8 cellular contexts compared by ENCODE assay signal in genomic region chr2:56009758-56010534, GRCh38.
DNase-seq lines count a peak whose midpoint lies in the region; FAIRE-seq and TF ChIP-seq lines count a peak whose summit lies in the region.

No MANE protein-coding gene starts in this region.

- POLR2A ChIA-PET in activated CD4-positive, alpha-beta T cell treated with anti-CD3 and anti-CD28 coated beads, Interleukin-2, amount 10 ng/mL, durations not matched to agents 7 days and 5 days (lab: Charles Lee): no interaction called here

- no peak overlapping the region for H3K27ac Mint-ChIP-seq in activated CD4-positive, alpha-beta T cell treated with anti-CD3 and anti-CD28 coated beads, Interleukin-2, amount 10 ng/mL, durations not matched to agents 7 days and 5 days

- H3K9me3 ChIP-seq in left ventricle myocardium inferior (replicated peaks): no peaks in the 10 kb centered on the region

- H3K4me3 ChIP-seq in left ventricle myocardium inferior: no peak overlapping the region

- H3K4me3 Mint-ChIP-seq in activated CD4-positive, alpha-beta T cell treated with anti-CD3 and anti-CD28 coated beads, Interleukin-2, amount 10 ng/mL, durations not matched to agents 7 days and 5 days: no peak overlapping the region

- H3K9me3 Mint-ChIP-seq in activated CD4-positive, alpha-beta T cell treated with anti-CD3 and anti-CD28 coated beads, Interleukin-2, amount 10 ng/mL, durations not matched to agents 7 days and 5 days: no peaks in the 10 kb centered on the region

- H3K27ac ChIP-seq in left ventricle myocardium inferior (replicated peaks): no peak overlapping the region

- H3K27me3 ChIP-seq in left ventricle myocardium inferior (ENCODE audit: low read depth): no peaks in the 10 kb centered on the region

- H3K4me1 Mint-ChIP-seq in activated CD4-positive, alpha-beta T cell treated with anti-CD3 and anti-CD28 coated beads, Interleukin-2, amount 10 ng/mL, durations not matched to agents 7 days and 5 days: no peaks in the 10 kb centered on the region

- no peaks in the 10 kb centered on the region for H3K36me3 ChIP-seq in left ventricle myocardium inferior

- H3K4me1 ChIP-seq in left ventricle myocardium inferior: peaks cover 12% of the 10 kb centered on the region

- intact Hi-C loops in left ventricle myocardium inferior (cut with micrococcal nuclease): loop anchor here (10.0 kb wide), 1 partner anchor 295 kb away; no protein-coding TSS in a partner anchor

- TF ChIP-seq CTCF in left ventricle myocardium inferior (IDR thresholded peaks at IDR 0.05; ENCODE audit: borderline replicate concordance): peak; percentile 66

- H3K27me3 Mint-ChIP-seq in activated CD4-positive, alpha-beta T cell treated with anti-CD3 and anti-CD28 coated beads, Interleukin-2, amount 10 ng/mL, durations not matched to agents 7 days and 5 days: peaks cover 1% of the 10 kb centered on the region

- in situ Hi-C loops in KBM-7 (cut with MboI; ENCODE audit: low pct_unique_long_range_greater_than_20kb, low sequenced_read_pairs): no loop called here

- CTCF ChIA-PET in activated CD4-positive, alpha-beta T cell treated with anti-CD3 and anti-CD28 coated beads, Interleukin-2, amount 10 ng/mL, durations not matched to agents 7 days and 5 days (lab: Charles Lee): no interaction called here

- peak; percentile 46 for DNase-seq in COR-L47 (lab: John Stamatoyannopoulos, UW)
- peak; percentile 31 for DNase-seq in KBM-7
- peak; percentile 43 for DNase-seq in SK-N-DZ (ENCODE audit: low spot score)
- DNase-seq in left ventricle myocardium inferior: no peak
- DNase-seq in urothelium cell line (ENCODE audit: low spot score): peak; percentile 36
- no peak for DNase-seq in activated CD4-positive, alpha-beta T cell treated with anti-CD3 and anti-CD28 coated beads, Interleukin-2, amount 10 ng/mL, durations not matched to agents 7 days and 5 days
- DNase-seq in ureter (ENCODE audit: low spot score): no peak
- DNase-seq in activated T-cell treated with anti-CD3 and anti-CD28 coated beads, Interleukin-2, amount 50 U/mL, for 48 hours: no peak

- H3K36me3 Mint-ChIP-seq in activated CD4-positive, alpha-beta T cell treated with anti-CD3 and anti-CD28 coated beads, Interleukin-2, amount 10 ng/mL, durations not matched to agents 7 days and 5 days (ENCODE audit: low read depth): no peaks in the 10 kb centered on the region

- FAIRE-seq in urothelium cell line (lab: Jason Lieb, UNC): peak; percentile 30

Comparison
In these comparisons a context has a peak if more than half of its experiments do, and no peak if none do; other contexts are left out.
1. DNase-seq: peak in COR-L47 (single experiment), KBM-7 (single experiment), SK-N-DZ (single experiment) and urothelium cell line (single experiment); none in left ventricle myocardium inferior (single experiment), activated CD4-positive, alpha-beta T cell treated with anti-CD3 and anti-CD28 coated beads, Interleukin-2, amount 10 ng/mL, durations not matched to agents 7 days and 5 days (single experiment), ureter (single experiment) and activated T-cell treated with anti-CD3 and anti-CD28 coated beads, Interleukin-2, amount 50 U/mL, for 48 hours (0 of 2).